Comparison of ENCODE assay signal across 26 cellular contexts in the genomic region with DNA sequence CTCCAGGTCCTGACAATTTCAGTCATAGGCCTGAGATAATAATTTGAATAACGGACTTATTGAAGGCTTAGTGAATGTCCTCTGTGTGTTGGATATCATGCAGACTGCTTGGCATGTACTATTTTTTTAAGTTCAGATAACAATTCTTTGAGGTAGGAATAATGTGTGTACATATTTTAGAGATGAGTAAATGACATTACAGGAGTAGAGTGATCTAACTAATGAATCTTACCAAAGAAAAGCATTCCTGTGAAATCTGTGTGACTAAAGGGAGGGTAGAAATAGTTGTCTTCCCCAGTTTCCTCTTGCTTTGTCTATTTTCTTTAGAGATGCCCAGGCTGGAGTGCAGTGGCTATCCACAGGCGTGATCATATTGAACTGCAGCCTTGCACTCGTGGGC.
DNase-seq lines count a peak whose midpoint lies in the region; ATAC-seq and TF ChIP-seq lines count a peak whose summit lies in the region.
"Had no signal": no experiment of that assay in that cellular context is flagged by ENCODE, and none has a peak within 500 bp of the region (broad histone marks: within the 10 kb centered on the region; RNA-seq: fewer than 3 reads in every experiment).

No MANE protein-coding gene starts in this region.

- no peaks in the 10 kb centered on the region for H3K9me3 ChIP-seq in uterus
- H3K9me3 ChIP-seq: esophagus muscularis mucosa, right atrium auricular region, thoracic aorta had no signal

- H3K36me3 ChIP-seq in uterus, result no peaks in the 10 kb centered on the region
- H3K36me3 ChIP-seq: esophagus muscularis mucosa, right atrium auricular region, thoracic aorta had no signal

- ATAC-seq in omental fat pad (ENCODE audit: low FRiP score) (peak; percentile 68), GM18519 (IDR thresholded peaks at IDR 0.05; ENCODE audit: low FRiP score, unreplicated experiment) (no peak), HG03159 (IDR thresholded peaks at IDR 0.05; ENCODE audit: unreplicated experiment) (no peak)
- ATAC-seq: activated CD8-positive, alpha-beta memory T cell treated with anti-CD3 and anti-CD28 coated beads, Interleukin-2, amount 10 ng/mL, durations not matched to agents 7 days and 5 days; Right ventricle myocardium inferior; stimulated activated memory B cell treated with anti-CD40 and anti-IgM and Interleukin-4, amounts not matched to agents 10 μg/mL and 1 μg/mL and 100 μg/mL, for 72 hours had no signal

- DNase-seq in GM03348 (ENCODE audit: low spot score) (peak; percentile 27), RWPE1 (ENCODE audit: low spot score) (peak; percentile 18), choroid plexus epithelial cell (ENCODE audit: low read depth) (peak; percentile 46), omental fat pad (ENCODE audit: low spot score) (no peak), HT-29 (ENCODE audit: low spot score) (no peak), uterus (no peak)
- DNase-seq: activated CD4-positive, alpha-beta T cell treated with anti-CD3 and anti-CD28 coated beads for 48 hours; activated CD8-positive, alpha-beta memory T cell treated with anti-CD3 and anti-CD28 coated beads, Interleukin-2, amount 10 ng/mL, durations not matched to agents 7 days and 5 days; AML-193; caudate nucleus; COR-L47; H7; head of caudate nucleus; KBM-7; NCI-H1048; NCI-H510A; nucleus accumbens; T-helper 1 cell had no signal

- CTCF ChIA-PET in RWPE1 (lab: Yijun Ruan, JAX), result interaction anchor here (0.6 kb wide), 2 partner anchors 349 to 418 kb away, joined by 3 read pairs; no protein-coding TSS in a partner anchor

- H3K27ac ChIP-seq in RWPE1 (no peak overlapping the region), uterus (no peak overlapping the region)
- H3K27ac ChIP-seq: esophagus muscularis mucosa, HL-60, right atrium auricular region, thoracic aorta had no signal

- POLR2A ChIA-PET in RWPE1 (lab: Yijun Ruan, JAX; ENCODE audit: low non-redundant PET), result no interaction called here

- no peak for TF ChIP-seq POLR2A in uterus (IDR thresholded peaks at IDR 0.05)

- no peaks in the 10 kb centered on the region for H3K27me3 ChIP-seq in uterus
- H3K27me3 ChIP-seq: esophagus muscularis mucosa, right atrium auricular region had no signal

- H3K4me1 ChIP-seq in uterus, result no peaks in the 10 kb centered on the region

- TF ChIP-seq CTCF in RWPE1 (conservative IDR thresholded peaks at IDR 0.05; ENCODE audit: low read depth), result no peak
- no peak for TF ChIP-seq CTCF in choroid plexus epithelial cell (conservative IDR thresholded peaks at IDR 0.05; ENCODE audit: low read depth, low read length)
- TF ChIP-seq CTCF in omental fat pad (IDR thresholded peaks at IDR 0.05), result no peak
- no peak for TF ChIP-seq CTCF in uterus (IDR thresholded peaks at IDR 0.05)

- intact Hi-C loops in uterus (cut with DNase I; ENCODE audit: low total_unique reads), result no loop called here

- H3K4me3 ChIP-seq in choroid plexus epithelial cell (ENCODE audit: low read depth, low read length) (no peak overlapping the region), uterus (no peak overlapping the region)
- H3K4me3 ChIP-seq: esophagus muscularis mucosa, right atrium auricular region, thoracic aorta had no signal

Comparison
In these comparisons a context has a peak if more than half of its experiments do, and no peak if none do; other contexts are left out.
1. DNase-seq: peak in GM03348 (single experiment), RWPE1 (single experiment) and choroid plexus epithelial cell (single experiment); none in omental fat pad (single experiment), HT-29 (single experiment) and uterus (0 of 2).